Comparison of ENCODE assay signal across 8 cellular contexts in genomic region chr7:35624299-35625186, GRCh38.
DNase-seq lines count a peak whose midpoint lies in the region; ATAC-seq and TF ChIP-seq lines count a peak whose summit lies in the region.

No MANE protein-coding gene starts in this region.

- 42 to 44% methylated on average over 16 of the region's 16 CpGs for WGBS in aorta, 2 donors

- no peaks in the 10 kb centered on the region for H3K4me1 Mint-ChIP-seq in CD14-positive monocyte
- peaks cover 2% of the 10 kb centered on the region for H3K4me1 Mint-ChIP-seq in activated CD4-positive, alpha-beta memory T cell treated with anti-CD3 and anti-CD28 coated beads for 36 hours (ENCODE audit: low read depth)
- peaks cover 3 to 8% (median 6%) of the 10 kb centered on the region in 4 donors for H3K4me1 Mint-ChIP-seq in naive thymus-derived CD8-positive, alpha-beta T cell

- CTCF ChIA-PET in activated CD4-positive, alpha-beta memory T cell treated with anti-CD3 and anti-CD28 coated beads for 36 hours (lab: Charles Lee), result interaction anchor here (0.7 to 3.4 kb wide), 32 partner anchors 9 to 800 kb away, joined by 3 to 37 read pairs (median 4); no protein-coding TSS in a partner anchor

- no peaks in the 10 kb centered on the region for H3K4me1 ChIP-seq in aorta (ENCODE audit: control insufficient read depth in 1 of 2, insufficient read depth in 2 of 2, low read length in 2 of 2)

- H3K27ac ChIP-seq in aorta (ENCODE audit: low read depth in 1 of 2, low read length in 2 of 2), result no peak overlapping the region

- H3K4me3 Mint-ChIP-seq in CD14-positive monocyte, result no peak overlapping the region
- H3K4me3 Mint-ChIP-seq in activated CD4-positive, alpha-beta memory T cell treated with anti-CD3 and anti-CD28 coated beads for 36 hours, result no peak overlapping the region
- peak overlapping the region in 1 of 10 donors; percentile 31 for H3K4me3 Mint-ChIP-seq in naive thymus-derived CD8-positive, alpha-beta T cell

- H3K27me3 ChIP-seq in aorta (ENCODE audit: control insufficient read depth in 1 of 2, insufficient read depth in 2 of 2, low read length in 1 of 2), result no peaks in the 10 kb centered on the region

- H3K9me3 ChIP-seq in aorta (ENCODE audit: control insufficient read depth, low read length), result no peaks in the 10 kb centered on the region

- TF ChIP-seq CTCF in CD14-positive monocyte (IDR thresholded peaks at IDR 0.05), result peak; percentile 89

- H3K36me3 ChIP-seq in aorta (ENCODE audit: control insufficient read depth in 1 of 2, insufficient read depth in 2 of 2, low read length in 1 of 2), result peaks cover 0 to 2% of the 10 kb centered on the region in 2 donors

- peaks cover 17 to 18% of the 10 kb centered on the region in 2 donors for H3K36me3 Mint-ChIP-seq in CD14-positive monocyte
- H3K36me3 Mint-ChIP-seq in activated CD4-positive, alpha-beta memory T cell treated with anti-CD3 and anti-CD28 coated beads for 36 hours, result peaks cover 2% of the 10 kb centered on the region
- H3K36me3 Mint-ChIP-seq in naive thymus-derived CD8-positive, alpha-beta T cell, result peaks cover 0 to 13% (median 3%) of the 10 kb centered on the region in 3 donors

- intact Hi-C loops in CD14-positive monocyte (cut with micrococcal nuclease) (loop anchor here (2.0 to 10.0 kb wide), 3 partner anchors 197 to 800 kb away; no protein-coding TSS in a partner anchor), aorta (cut with DNase I) (loop anchor here in 1 of 2 donors (10.0 kb wide), 1 partner anchor 590 kb away; the partner anchor contains the start of gene DPY19L1)
- intact Hi-C loops in activated CD4-positive, alpha-beta memory T cell treated with anti-CD3 and anti-CD28 coated beads for 36 hours (cut with micrococcal nuclease), result loop anchor here (1.0 to 2.0 kb wide), 2 partner anchors 88 to 199 kb away; no protein-coding TSS in a partner anchor

- H3K9me3 Mint-ChIP-seq in CD14-positive monocyte, result no peaks in the 10 kb centered on the region
- no peaks in the 10 kb centered on the region for H3K9me3 Mint-ChIP-seq in activated CD4-positive, alpha-beta memory T cell treated with anti-CD3 and anti-CD28 coated beads for 36 hours
- H3K9me3 Mint-ChIP-seq in naive thymus-derived CD8-positive, alpha-beta T cell, result no peaks in the 10 kb centered on the region

- no peak overlapping the region for H3K4me3 ChIP-seq in aorta (ENCODE audit: low read length in 2 of 2)

- DNase-seq in CD14-positive monocyte (ENCODE audit: low spot score), result no peak
- DNase-seq in NCI-H345 (lab: John Stamatoyannopoulos, UW), result peak; percentile 65
- DNase-seq in activated CD4-positive, alpha-beta memory T cell treated with anti-CD3 and anti-CD28 coated beads for 36 hours, result peak; percentile 48
- peak in 8 of 10 donors; percentile 11 to 53 (median 40) for DNase-seq in naive thymus-derived CD8-positive, alpha-beta T cell
- no peak for DNase-seq in aorta

- peak; percentile 91 for ATAC-seq in GM18868 (IDR thresholded peaks at IDR 0.05; ENCODE audit: unreplicated experiment)
- peak; percentile 80 for ATAC-seq in HG03103 (IDR thresholded peaks at IDR 0.05; ENCODE audit: low read depth, unreplicated experiment)
- ATAC-seq in esophagus mucosa, result peak; percentile 79
- ATAC-seq in naive thymus-derived CD8-positive, alpha-beta T cell, result peak; percentile 85 to 89
- ATAC-seq in aorta (ENCODE audit: low FRiP score), result peak; percentile 67

- POLR2A ChIA-PET in activated CD4-positive, alpha-beta memory T cell treated with anti-CD3 and anti-CD28 coated beads for 36 hours (lab: Charles Lee), result no interaction called here
- POLR2A ChIA-PET in naive thymus-derived CD8-positive, alpha-beta T cell (lab: Charles Lee), result interaction anchor here (0.8 to 1.0 kb wide), 2 partner anchors 70 to 71 kb away, joined by 3 read pairs; partner anchors contain the start of gene HERPUD2

- H3K27ac Mint-ChIP-seq in CD14-positive monocyte, result peak overlapping the region in 3 of 7 donors; percentile 13 to 27 (median 15)
- H3K27ac Mint-ChIP-seq in activated CD4-positive, alpha-beta memory T cell treated with anti-CD3 and anti-CD28 coated beads for 36 hours, result no peak overlapping the region
- H3K27ac Mint-ChIP-seq in naive thymus-derived CD8-positive, alpha-beta T cell, result peak overlapping the region in 2 of 10 donors; percentile 37 to 54

- no peaks in the 10 kb centered on the region for H3K27me3 Mint-ChIP-seq in CD14-positive monocyte (ENCODE audit: low read depth in 3 of 3)
- H3K27me3 Mint-ChIP-seq in activated CD4-positive, alpha-beta memory T cell treated with anti-CD3 and anti-CD28 coated beads for 36 hours, result no peaks in the 10 kb centered on the region
- no peaks in the 10 kb centered on the region for H3K27me3 Mint-ChIP-seq in naive thymus-derived CD8-positive, alpha-beta T cell

Comparison
In these comparisons a context has a peak if more than half of its experiments do, and no peak if none do; other contexts are left out.
1. DNase-seq: peak in NCI-H345 (single experiment), activated CD4-positive, alpha-beta memory T cell treated with anti-CD3 and anti-CD28 coated beads for 36 hours (single experiment) and naive thymus-derived CD8-positive, alpha-beta T cell (8 of 10); none in CD14-positive monocyte (single experiment) and aorta (0 of 2).
2. Peak in every context shown above with its lines, with median percentiles within 50 percentile points of each other: ATAC-seq.